1 cellular context compared by ENCODE assay signal in the genomic region with DNA sequence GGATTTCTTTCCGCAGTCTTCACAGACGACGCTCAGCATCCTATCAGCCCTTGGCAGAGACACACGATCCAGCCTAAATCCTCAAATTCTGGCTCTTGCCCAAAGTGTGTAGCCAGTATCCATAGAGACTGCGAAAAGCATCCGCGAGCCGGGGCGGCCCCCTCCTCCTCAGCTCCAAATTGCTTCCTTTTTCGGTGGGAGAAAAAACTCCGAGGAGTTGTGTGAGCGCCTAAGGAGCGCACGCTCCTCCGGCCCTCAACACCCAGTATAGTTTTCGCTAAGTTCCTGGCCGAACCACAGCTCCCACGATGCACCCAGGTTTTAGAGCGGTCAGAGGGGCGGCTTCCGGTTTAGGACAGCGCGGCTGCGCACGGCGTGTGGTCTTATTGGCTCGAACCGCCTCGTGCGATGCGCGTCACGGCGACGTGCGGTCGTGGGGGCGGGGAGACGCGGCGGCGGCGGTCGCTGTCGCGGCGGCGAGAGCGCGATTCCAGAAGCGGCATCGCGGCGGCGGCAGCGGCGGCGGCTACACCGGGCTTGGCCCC.
TF ChIP-seq lines count a peak whose summit lies in the region.

A gene with protein sequence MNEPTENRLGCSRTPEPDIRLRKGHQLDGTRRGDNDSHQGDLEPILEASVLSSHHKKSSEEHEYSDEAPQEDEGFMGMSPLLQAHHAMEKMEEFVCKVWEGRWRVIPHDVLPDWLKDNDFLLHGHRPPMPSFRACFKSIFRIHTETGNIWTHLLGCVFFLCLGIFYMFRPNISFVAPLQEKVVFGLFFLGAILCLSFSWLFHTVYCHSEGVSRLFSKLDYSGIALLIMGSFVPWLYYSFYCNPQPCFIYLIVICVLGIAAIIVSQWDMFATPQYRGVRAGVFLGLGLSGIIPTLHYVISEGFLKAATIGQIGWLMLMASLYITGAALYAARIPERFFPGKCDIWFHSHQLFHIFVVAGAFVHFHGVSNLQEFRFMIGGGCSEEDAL (plus strand): TSS at position 493 of the 545 bp plus-strand sequence. CDS start 63,274 bp downstream, outside the sequence.

TF ChIP-seq in K562, 482 proteins besides CTCF, POLR2A, EP300 and RAD21 (continued from another document):
- TF ChIP-seq, protein P1, sequence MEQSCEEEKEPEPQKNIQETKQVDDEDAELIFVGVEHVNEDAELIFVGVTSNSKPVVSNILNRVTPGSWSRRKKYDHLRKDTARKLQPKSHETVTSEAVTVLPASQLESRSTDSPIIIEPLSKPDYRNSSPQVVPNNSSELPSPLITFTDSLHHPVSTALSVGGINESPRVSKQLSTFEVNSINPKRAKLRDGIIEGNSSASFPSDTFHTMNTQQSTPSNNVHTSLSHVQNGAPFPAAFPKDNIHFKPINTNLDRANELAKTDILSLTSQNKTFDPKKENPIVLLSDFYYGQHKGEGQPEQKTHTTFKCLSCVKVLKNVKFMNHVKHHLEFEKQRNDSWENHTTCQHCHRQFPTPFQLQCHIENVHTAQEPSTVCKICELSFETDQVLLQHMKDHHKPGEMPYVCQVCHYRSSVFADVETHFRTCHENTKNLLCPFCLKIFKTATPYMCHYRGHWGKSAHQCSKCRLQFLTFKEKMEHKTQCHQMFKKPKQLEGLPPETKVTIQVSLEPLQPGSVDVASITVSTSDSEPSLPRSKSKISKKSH (CRISPR knock-in tag; IDR thresholded peaks at IDR 0.05), result no peak
- TF ChIP-seq, protein P2, sequence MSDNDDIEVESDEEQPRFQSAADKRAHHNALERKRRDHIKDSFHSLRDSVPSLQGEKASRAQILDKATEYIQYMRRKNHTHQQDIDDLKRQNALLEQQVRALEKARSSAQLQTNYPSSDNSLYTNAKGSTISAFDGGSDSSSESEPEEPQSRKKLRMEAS (CRISPR knock-in tag; IDR thresholded peaks at IDR 0.05), result peak; percentile 85
- TF ChIP-seq ARID2 (IDR thresholded peaks at IDR 0.05) (no peak), L3MBTL2 (IDR thresholded peaks at IDR 0.05) (peak; percentile 76), HCFC1 (IDR thresholded peaks at IDR 0.05; ENCODE audit: low read depth, low read length) (peak; percentile 84), RBM25 (IDR thresholded peaks at IDR 0.05; ENCODE audit: low read depth, low read length, severe bottlenecking) (peak; percentile 69), CBX1 (IDR thresholded peaks at IDR 0.05; ENCODE audit: low read depth) (no peak), SMAD2 (IDR thresholded peaks at IDR 0.05; ENCODE audit: low read depth, low read length) (no peak), NCOR1 (IDR thresholded peaks at IDR 0.05) (no peak)
- TF ChIP-seq, protein P3, sequence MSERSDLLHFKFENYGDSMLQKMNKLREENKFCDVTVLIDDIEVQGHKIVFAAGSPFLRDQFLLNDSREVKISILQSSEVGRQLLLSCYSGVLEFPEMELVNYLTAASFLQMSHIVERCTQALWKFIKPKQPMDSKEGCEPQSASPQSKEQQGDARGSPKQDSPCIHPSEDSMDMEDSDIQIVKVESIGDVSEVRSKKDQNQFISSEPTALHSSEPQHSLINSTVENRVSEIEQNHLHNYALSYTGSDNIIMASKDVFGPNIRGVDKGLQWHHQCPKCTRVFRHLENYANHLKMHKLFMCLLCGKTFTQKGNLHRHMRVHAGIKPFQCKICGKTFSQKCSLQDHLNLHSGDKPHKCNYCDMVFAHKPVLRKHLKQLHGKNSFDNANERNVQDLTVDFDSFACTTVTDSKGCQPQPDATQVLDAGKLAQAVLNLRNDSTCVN (CRISPR knock-in tag; IDR thresholded peaks at IDR 0.05), result no peak
- TF ChIP-seq, protein P4, sequence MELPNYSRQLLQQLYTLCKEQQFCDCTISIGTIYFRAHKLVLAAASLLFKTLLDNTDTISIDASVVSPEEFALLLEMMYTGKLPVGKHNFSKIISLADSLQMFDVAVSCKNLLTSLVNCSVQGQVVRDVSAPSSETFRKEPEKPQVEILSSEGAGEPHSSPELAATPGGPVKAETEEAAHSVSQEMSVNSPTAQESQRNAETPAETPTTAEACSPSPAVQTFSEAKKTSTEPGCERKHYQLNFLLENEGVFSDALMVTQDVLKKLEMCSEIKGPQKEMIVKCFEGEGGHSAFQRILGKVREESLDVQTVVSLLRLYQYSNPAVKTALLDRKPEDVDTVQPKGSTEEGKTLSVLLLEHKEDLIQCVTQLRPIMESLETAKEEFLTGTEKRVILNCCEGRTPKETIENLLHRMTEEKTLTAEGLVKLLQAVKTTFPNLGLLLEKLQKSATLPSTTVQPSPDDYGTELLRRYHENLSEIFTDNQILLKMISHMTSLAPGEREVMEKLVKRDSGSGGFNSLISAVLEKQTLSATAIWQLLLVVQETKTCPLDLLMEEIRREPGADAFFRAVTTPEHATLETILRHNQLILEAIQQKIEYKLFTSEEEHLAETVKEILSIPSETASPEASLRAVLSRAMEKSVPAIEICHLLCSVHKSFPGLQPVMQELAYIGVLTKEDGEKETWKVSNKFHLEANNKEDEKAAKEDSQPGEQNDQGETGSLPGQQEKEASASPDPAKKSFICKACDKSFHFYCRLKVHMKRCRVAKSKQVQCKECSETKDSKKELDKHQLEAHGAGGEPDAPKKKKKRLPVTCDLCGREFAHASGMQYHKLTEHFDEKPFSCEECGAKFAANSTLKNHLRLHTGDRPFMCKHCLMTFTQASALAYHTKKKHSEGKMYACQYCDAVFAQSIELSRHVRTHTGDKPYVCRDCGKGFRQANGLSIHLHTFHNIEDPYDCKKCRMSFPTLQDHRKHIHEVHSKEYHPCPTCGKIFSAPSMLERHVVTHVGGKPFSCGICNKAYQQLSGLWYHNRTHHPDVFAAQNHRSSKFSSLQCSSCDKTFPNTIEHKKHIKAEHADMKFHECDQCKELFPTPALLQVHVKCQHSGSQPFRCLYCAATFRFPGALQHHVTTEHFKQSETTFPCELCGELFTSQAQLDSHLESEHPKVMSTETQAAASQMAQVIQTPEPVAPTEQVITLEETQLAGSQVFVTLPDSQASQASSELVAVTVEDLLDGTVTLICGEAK (IDR thresholded peaks at IDR 0.05), result peak; percentile 48; the same call in 1 of the 2 replicates
- TF ChIP-seq, protein P4 (CRISPR knock-in tag; IDR thresholded peaks at IDR 0.05), result no peak
